8 cellular contexts compared by ENCODE assay signal in the genomic region with DNA sequence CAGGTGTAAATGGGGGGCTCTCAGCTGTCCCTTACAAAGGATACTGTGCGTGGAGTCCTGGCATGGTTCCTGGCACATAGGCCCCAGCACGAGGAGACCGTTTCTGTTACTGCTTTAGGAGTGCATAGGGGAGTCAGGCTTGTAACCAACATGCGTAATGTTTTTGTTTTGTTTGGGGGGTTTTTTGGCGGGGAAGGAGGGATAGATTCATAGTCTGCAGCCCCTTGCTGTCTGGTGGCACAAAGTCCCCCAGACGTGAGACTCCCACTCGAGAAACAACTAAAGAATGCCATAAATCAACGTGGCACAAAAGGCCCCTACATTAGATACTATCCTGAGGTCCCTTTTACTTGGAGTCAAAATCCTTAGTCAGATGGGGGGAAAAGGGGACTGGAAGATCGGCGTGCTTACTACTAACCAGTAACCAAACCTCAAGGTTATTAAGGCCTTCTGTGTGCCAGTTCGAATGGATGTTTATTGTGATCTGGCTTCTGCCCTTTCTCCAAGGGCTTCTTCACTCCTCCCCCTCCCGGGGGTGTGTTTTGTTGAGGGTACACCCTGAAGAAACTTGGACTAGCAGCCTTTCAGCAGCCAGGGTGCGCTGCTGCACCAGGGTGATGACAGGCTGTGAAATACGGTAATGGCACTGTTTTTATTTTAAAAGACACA. TPM values are rescaled to one million over a fixed set of nuclear protein-coding genes. Genes with fewer than 3 reads are reported as not detected.
DNase-seq lines count a peak whose midpoint lies in the region; ATAC-seq and TF ChIP-seq lines count a peak whose summit lies in the region.

No MANE protein-coding gene starts in this region.

- H3K79me2 ChIP-seq in ACC112 (ENCODE audit: control insufficient read depth, insufficient read depth, low read length, unreplicated experiment) = peaks cover 49% of the 10 kb centered on the region

- TF ChIP-seq CTCF in right lobe of liver (IDR thresholded peaks at IDR 0.05) = peak; percentile 80 to 93 (median 91)

- intact Hi-C loops in right lobe of liver (cut with DNase I) = no loop called here

- H3K36me3 ChIP-seq in ACC112 (ENCODE audit: insufficient read depth, low read length) (peaks cover 16% of the 10 kb centered on the region), right lobe of liver (peaks cover 0 to 34% (median 6%) of the 10 kb centered on the region in 4 donors)

- H3K4me3 ChIP-seq in ACC112 (ENCODE audit: low read depth, low read length) (peak overlapping the region; percentile 99), right lobe of liver (peak overlapping the region; percentile 76 to 86 (median 77))

- H3K9me3 ChIP-seq in right lobe of liver = no peaks in the 10 kb centered on the region

- ATAC-seq in GM18868 (IDR thresholded peaks at IDR 0.05; ENCODE audit: unreplicated experiment) (peak; percentile 45), HG03469 (IDR thresholded peaks at IDR 0.05; ENCODE audit: unreplicated experiment) (peak; percentile 29), right lobe of liver (peak; percentile 50 to 64 (median 54))

- H3K4me1 ChIP-seq in ACC112 (ENCODE audit: control insufficient read depth, insufficient read depth, low read length, unreplicated experiment) = peaks cover 50% of the 10 kb centered on the region
- H3K4me1 ChIP-seq in right lobe of liver = peaks cover 0 to 40% (median 7%) of the 10 kb centered on the region in 4 donors

- DNase-seq in NCI-H69 (lab: John Stamatoyannopoulos, UW) = peak; percentile 93
- DNase-seq in activated CD4-positive, alpha-beta T cell treated with anti-CD3 and anti-CD28 coated beads, Interleukin-2, amount 50 U/mL, for 1 hour = peak; percentile 85
- peak; percentile 92 for DNase-seq in dermis blood vessel endothelial cell
- peak; percentile 79 to 82 (median 81) for DNase-seq in right lobe of liver
- peak; percentile 89 for DNase-seq in stimulated activated CD4-positive, alpha-beta T cell treated with anti-CD3 and anti-CD28 coated beads, Interleukin-4, amount 100 ng/mL, for 24 hours

- TF ChIP-seq POLR2A in right lobe of liver (IDR thresholded peaks at IDR 0.05) = no peak

- H3K27me3 ChIP-seq in ACC112 (ENCODE audit: insufficient read depth, low read length) (no peaks in the 10 kb centered on the region), right lobe of liver (no peaks in the 10 kb centered on the region)

- peak overlapping the region; percentile 55 for H2AFZ ChIP-seq in ACC112 (ENCODE audit: low read length, unreplicated experiment)

- H3K27ac ChIP-seq in ACC112 (ENCODE audit: low read depth, low read length) (peak overlapping the region; percentile 50; the same call in 1 of the 2 replicates), right lobe of liver (peak overlapping the region; percentile 82 to 90 (median 87))

- 0% methylated on average over 11 of the region's 14 CpGs for WGBS in right lobe of liver (ENCODE audit: insufficient coverage, low coverage, low lambda C conversion rate, missing lambda C conversion rate)

RNA-seq across cellular contexts. Expression of a gene that starts 0.9 kb away (rescaled TPM):
- total RNA-seq in dermis blood vessel endothelial cell = 96.5 and 106 TPM in 2 replicates
- total RNA-seq in right lobe of liver = 10 to 100 TPM; 36.7 to 81.8 (median 58.4) TPM

RNA-seq across cellular contexts. Expression of a gene that starts 2.3 kb away (rescaled TPM):
- total RNA-seq in dermis blood vessel endothelial cell (59.3 and 76.7 TPM in 2 replicates), right lobe of liver (10 to 100 TPM; 13.2 to 28.4 (median 20.6) TPM)

RNA-seq across cellular contexts. Expression of a gene that starts 34.6 kb away (rescaled TPM):
- total RNA-seq in dermis blood vessel endothelial cell = under 0.01 TPM in 1 of 2 replicates, not detected in the other
- under 1 TPM in 4 of 6 experiments, not detected in 2; 0.09 to 0.38 (median 0.22) TPM for total RNA-seq in right lobe of liver

RNA-seq across cellular contexts. Expression of a gene that starts 48.2 kb away (rescaled TPM):
- total RNA-seq in dermis blood vessel endothelial cell = 7.0 TPM in 2 replicates
- 1 to 10 TPM; 2.8 to 8.4 (median 5.6) TPM for total RNA-seq in right lobe of liver

Comparison
In these comparisons a context has a peak if more than half of its experiments do, and no peak if none do; other contexts are left out.
1. Peak in every context shown above with its lines: DNase-seq, ATAC-seq, H3K4me3 ChIP-seq and H3K27ac ChIP-seq.